Comparison of ENCODE assay signal across 10 cellular contexts in the genomic region with DNA sequence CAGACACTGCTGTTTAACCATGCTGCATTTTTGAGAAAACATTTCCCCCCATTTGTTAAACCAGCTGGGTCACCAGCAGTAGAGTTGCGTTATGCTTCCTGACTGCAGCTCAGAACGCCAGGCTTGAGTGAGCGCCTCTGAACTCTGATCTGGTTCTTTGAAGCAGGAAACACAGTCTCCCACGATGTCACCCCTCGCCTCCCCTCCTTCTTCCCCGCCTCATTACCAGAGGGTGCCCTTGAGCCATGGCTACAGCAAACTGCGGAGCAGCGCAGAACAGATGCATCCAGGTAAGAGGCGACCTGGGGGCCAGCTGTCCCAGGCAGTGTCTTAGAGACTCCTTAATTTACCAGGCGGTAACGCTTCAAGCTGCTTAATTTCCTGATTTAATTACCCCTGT.
DNase-seq lines count a peak whose midpoint lies in the region; ATAC-seq, FAIRE-seq and TF ChIP-seq lines count a peak whose summit lies in the region.
"Had no signal": no experiment of that assay in that cellular context is flagged by ENCODE, and none has a peak within 500 bp of the region (broad histone marks: within the 10 kb centered on the region; RNA-seq: fewer than 3 reads in every experiment).

No MANE protein-coding gene starts in this region.

- H3K4me1 ChIP-seq in NT2/D1 (ENCODE audit: insufficient read depth, insufficient read length) (no peaks in the 10 kb centered on the region), small intestine (ENCODE audit: control insufficient read depth in 2 of 2, insufficient read depth in 1 of 2, low read depth in 1 of 2, low read length in 1 of 2) (no peaks in the 10 kb centered on the region)

- H3K27me3 ChIP-seq in H7 (ENCODE audit: control insufficient read depth, insufficient read depth, low read length) (no peaks in the 10 kb centered on the region), NT2/D1 (ENCODE audit: insufficient read depth, insufficient read length) (no peaks in the 10 kb centered on the region), small intestine (ENCODE audit: control insufficient read depth in 2 of 2, insufficient read depth in 2 of 2, low read length in 2 of 2) (no peaks in the 10 kb centered on the region)

- 10 to 47% (median 28%) methylated on average over 9 to 11 of the region's 11 CpGs for WGBS in small intestine, 3 donors

- no peak for ATAC-seq in GM21529 (IDR thresholded peaks at IDR 0.05; ENCODE audit: unreplicated experiment)

- no peak for FAIRE-seq in small intestine (lab: Jason Lieb, UNC)

- peak; percentile 54 for DNase-seq in H7
- DNase-seq in NT2/D1 (ENCODE audit: low read depth, low spot score): no peak
- DNase-seq in epithelial cell of proximal tubule (ENCODE audit: low read depth): no peak
- peak; percentile 75 for DNase-seq in small intestine
- no peak for DNase-seq in A172 (ENCODE audit: low spot score)
- DNase-seq in germinal center (ENCODE audit: low spot score): no peak
- DNase-seq: activated naive CD4-positive, alpha-beta T cell treated with anti-CD3 and anti-CD28 coated beads, Interleukin-2, amount 50 U/mL, for 16 hours; CD8-positive, alpha-beta memory T cell; GM23248 had no signal

- TF ChIP-seq CTCF in epithelial cell of proximal tubule (conservative IDR thresholded peaks at IDR 0.05; ENCODE audit: low read depth, low read length): no peak

- H3K9ac ChIP-seq in NT2/D1 (ENCODE audit: insufficient read length, low read depth): peak overlapping the region; percentile 61
- H3K9ac ChIP-seq: GM23248 had no signal

- H3K36me3 ChIP-seq in H7 (replicated peaks; ENCODE audit: control insufficient read depth, insufficient read depth, low read length): no peaks in the 10 kb centered on the region
- no peaks in the 10 kb centered on the region for H3K36me3 ChIP-seq in NT2/D1 (ENCODE audit: insufficient read depth, insufficient read length, low read length)
- no peaks in the 10 kb centered on the region for H3K36me3 ChIP-seq in small intestine (ENCODE audit: control insufficient read depth in 2 of 2, insufficient read depth in 2 of 2, low read length in 2 of 2)

- no peak overlapping the region for H3K4me3 ChIP-seq in H7 (ENCODE audit: insufficient read depth, low read depth, low read length)
- H3K4me3 ChIP-seq in NT2/D1 (ENCODE audit: insufficient read length, low read depth): no peak overlapping the region
- peak overlapping the region; percentile 64 for H3K4me3 ChIP-seq in epithelial cell of proximal tubule (ENCODE audit: low read depth, low read length)
- H3K4me3 ChIP-seq in small intestine (ENCODE audit: low read depth in 1 of 2, low read length in 2 of 2): no peak overlapping the region
- H3K4me3 ChIP-seq: GM23248 had no signal

- H3K27ac ChIP-seq in small intestine (ENCODE audit: low read depth in 1 of 2, low read length in 1 of 2): peak overlapping the region in 1 of 2 donors; percentile 61
- H3K27ac ChIP-seq: GM23248 had no signal

- H3K9me3 ChIP-seq in NT2/D1 (ENCODE audit: insufficient read depth, low read length) (no peaks in the 10 kb centered on the region), small intestine (ENCODE audit: control insufficient read depth, low read depth) (no peaks in the 10 kb centered on the region)

Comparison
In these comparisons a context has a peak if more than half of its experiments do, and no peak if none do; other contexts are left out.
1. DNase-seq: peak in H7 (single experiment) and small intestine (single experiment); none in NT2/D1 (single experiment), epithelial cell of proximal tubule (single experiment), A172 (single experiment) and germinal center (single experiment).